Comparison of ENCODE assay signal across 1 cellular context in the genomic region with DNA sequence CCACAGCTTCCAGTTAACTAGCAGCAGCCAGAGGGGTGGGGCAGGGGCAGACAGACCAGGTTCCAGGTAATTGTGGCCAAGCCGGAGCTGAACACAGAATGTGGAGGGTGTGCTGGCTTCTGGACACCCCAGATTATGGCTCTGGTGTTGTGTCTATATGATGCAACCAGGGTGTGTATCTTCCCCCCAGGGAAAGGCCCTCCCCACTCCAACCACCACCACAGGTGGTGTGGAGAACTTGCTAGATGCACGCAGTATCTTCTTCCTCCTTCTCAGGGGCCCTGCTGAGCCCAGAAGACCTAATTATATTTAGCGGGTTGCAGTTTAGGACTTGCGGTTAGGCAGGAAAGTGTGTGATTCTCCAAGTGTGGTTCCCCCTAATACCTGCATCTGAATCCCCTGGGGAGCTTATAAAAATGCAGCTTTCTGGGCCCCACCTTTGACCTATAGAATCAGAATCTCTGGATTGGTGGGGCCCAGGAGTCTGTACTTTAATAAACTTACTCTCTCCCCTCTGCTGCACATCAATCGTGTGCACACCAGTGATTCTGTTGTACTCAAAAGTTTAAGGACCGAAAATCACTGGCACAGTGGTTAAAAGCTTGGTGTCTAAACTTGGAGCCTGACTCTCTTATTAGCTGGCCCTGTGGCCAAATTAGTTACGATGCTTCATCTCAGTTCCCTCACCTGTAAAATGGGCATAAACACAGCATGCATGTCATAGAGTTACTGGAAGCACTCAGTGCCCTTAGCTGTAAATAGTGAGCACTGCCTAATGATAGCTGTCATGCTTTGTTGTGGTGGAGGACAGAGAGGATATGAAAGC.
TF ChIP-seq lines count a peak whose summit lies in the region.

No MANE protein-coding gene starts in this region.

TF ChIP-seq in WTC11, 78 proteins besides CTCF, POLR2A, EP300 and RAD21 (continued from another document):
- TF ChIP-seq ZNF263 (CRISPR knock-in tag; IDR thresholded peaks at IDR 0.05; ENCODE audit: low read depth) (no peak), JAZF1 (CRISPR knock-in tag; IDR thresholded peaks at IDR 0.05) (no peak), GRHL2 (CRISPR knock-in tag; IDR thresholded peaks at IDR 0.05; ENCODE audit: insufficient replicate concordance, severe bottlenecking) (no peak), MXD4 (CRISPR knock-in tag; IDR thresholded peaks at IDR 0.05; ENCODE audit: borderline replicate concordance) (no peak), GTF2I (CRISPR knock-in tag; conservative IDR thresholded peaks at IDR 0.05) (no peak), FOXK1 (CRISPR knock-in tag; IDR thresholded peaks at IDR 0.05) (no peak), SMAD4 (CRISPR knock-in tag; IDR thresholded peaks at IDR 0.05) (no peak)
- TF ChIP-seq, protein P1, sequence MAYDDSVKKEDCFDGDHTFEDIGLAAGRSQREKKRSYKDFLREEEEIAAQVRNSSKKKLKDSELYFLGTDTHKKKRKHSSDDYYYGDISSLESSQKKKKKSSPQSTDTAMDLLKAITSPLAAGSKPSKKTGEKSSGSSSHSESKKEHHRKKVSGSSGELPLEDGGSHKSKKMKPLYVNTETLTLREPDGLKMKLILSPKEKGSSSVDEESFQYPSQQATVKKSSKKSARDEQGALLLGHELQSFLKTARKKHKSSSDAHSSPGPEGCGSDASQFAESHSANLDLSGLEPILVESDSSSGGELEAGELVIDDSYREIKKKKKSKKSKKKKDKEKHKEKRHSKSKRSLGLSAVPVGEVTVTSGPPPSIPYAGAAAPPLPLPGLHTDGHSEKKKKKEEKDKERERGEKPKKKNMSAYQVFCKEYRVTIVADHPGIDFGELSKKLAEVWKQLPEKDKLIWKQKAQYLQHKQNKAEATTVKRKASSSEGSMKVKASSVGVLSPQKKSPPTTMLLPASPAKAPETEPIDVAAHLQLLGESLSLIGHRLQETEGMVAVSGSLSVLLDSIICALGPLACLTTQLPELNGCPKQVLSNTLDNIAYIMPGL (CRISPR knock-in tag; IDR thresholded peaks at IDR 0.05): no peak
- TF ChIP-seq, protein P2, sequence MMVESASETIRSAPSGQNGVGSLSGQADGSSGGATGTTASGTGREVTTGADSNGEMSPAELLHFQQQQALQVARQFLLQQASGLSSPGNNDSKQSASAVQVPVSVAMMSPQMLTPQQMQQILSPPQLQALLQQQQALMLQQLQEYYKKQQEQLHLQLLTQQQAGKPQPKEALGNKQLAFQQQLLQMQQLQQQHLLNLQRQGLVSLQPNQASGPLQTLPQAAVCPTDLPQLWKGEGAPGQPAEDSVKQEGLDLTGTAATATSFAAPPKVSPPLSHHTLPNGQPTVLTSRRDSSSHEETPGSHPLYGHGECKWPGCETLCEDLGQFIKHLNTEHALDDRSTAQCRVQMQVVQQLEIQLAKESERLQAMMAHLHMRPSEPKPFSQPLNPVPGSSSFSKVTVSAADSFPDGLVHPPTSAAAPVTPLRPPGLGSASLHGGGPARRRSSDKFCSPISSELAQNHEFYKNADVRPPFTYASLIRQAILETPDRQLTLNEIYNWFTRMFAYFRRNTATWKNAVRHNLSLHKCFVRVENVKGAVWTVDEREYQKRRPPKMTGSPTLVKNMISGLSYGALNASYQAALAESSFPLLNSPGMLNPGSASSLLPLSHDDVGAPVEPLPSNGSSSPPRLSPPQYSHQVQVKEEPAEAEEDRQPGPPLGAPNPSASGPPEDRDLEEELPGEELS (CRISPR knock-in tag; IDR thresholded peaks at IDR 0.05): no peak
- TF ChIP-seq, protein P3, sequence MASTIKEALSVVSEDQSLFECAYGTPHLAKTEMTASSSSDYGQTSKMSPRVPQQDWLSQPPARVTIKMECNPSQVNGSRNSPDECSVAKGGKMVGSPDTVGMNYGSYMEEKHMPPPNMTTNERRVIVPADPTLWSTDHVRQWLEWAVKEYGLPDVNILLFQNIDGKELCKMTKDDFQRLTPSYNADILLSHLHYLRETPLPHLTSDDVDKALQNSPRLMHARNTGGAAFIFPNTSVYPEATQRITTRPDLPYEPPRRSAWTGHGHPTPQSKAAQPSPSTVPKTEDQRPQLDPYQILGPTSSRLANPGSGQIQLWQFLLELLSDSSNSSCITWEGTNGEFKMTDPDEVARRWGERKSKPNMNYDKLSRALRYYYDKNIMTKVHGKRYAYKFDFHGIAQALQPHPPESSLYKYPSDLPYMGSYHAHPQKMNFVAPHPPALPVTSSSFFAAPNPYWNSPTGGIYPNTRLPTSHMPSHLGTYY (CRISPR knock-in tag; IDR thresholded peaks at IDR 0.05): no peak
